25 cellular contexts compared by ENCODE assay signal in genomic region chr11:102776454-102776853, GRCh38. TPM values are rescaled to one million over a fixed set of nuclear protein-coding genes. Genes with fewer than 3 reads are reported as not detected.
"Had no signal": no experiment of that assay in that cellular context is flagged by ENCODE, and none has a peak within 500 bp of the region (broad histone marks: within the 10 kb centered on the region; RNA-seq: fewer than 3 reads in every experiment).

No MANE protein-coding gene starts in this region.

- H3K36me3 ChIP-seq: gastroesophageal sphincter, heart right ventricle, stomach, thoracic aorta had no signal

- H3K36me3 Mint-ChIP-seq: activated CD4-positive, alpha-beta memory T cell treated with anti-CD3 and anti-CD28 coated beads for 36 hours; activated naive CD8-positive, alpha-beta T cell treated with anti-CD3 and anti-CD28 coated beads, Interleukin-2, amount 10 ng/mL, durations not matched to agents 7 days and 5 days; stimulated activated effector memory CD8-positive, alpha-beta T cell treated with anti-CD3 and anti-CD28 coated beads, Interleukin-12 subunit alpha, Interleukin-12 subunit beta, amount 100 ng/mL, for 72 hours had no signal

- H3K27me3 ChIP-seq: gastroesophageal sphincter, stomach had no signal

- H3K27ac ChIP-seq: gastroesophageal sphincter, heart right ventricle, stomach, thoracic aorta had no signal

- H3K27ac Mint-ChIP-seq: activated B cell treated with CpG ODN at 0.5 μM for 24 hours; activated CD4-positive, alpha-beta memory T cell treated with anti-CD3 and anti-CD28 coated beads for 36 hours; activated naive CD8-positive, alpha-beta T cell treated with anti-CD3 and anti-CD28 coated beads, Interleukin-2, amount 10 ng/mL, durations not matched to agents 7 days and 5 days; activated T-helper 17 cell treated with anti-CD3 and anti-CD28 coated beads, Interleukin-2, amount 50 U/mL, for 72 hours; nephron progenitor cell; stimulated activated effector memory CD8-positive, alpha-beta T cell treated with anti-CD3 and anti-CD28 coated beads, Interleukin-12 subunit alpha, Interleukin-12 subunit beta, amount 100 ng/mL, for 72 hours had no signal

- H3K4me1 Mint-ChIP-seq: activated B cell treated with CpG ODN at 0.5 μM for 24 hours; activated naive CD8-positive, alpha-beta T cell treated with anti-CD3 and anti-CD28 coated beads, Interleukin-2, amount 10 ng/mL, durations not matched to agents 7 days and 5 days; activated T-helper 17 cell treated with anti-CD3 and anti-CD28 coated beads, Interleukin-2, amount 50 U/mL, for 72 hours; nephron progenitor cell; stimulated activated effector memory CD8-positive, alpha-beta T cell treated with anti-CD3 and anti-CD28 coated beads, Interleukin-12 subunit alpha, Interleukin-12 subunit beta, amount 100 ng/mL, for 72 hours had no signal

- DNase-seq: activated B cell treated with CpG ODN at 0.5 μM for 24 hours; activated CD4-positive, alpha-beta memory T cell treated with anti-CD3 and anti-CD28 coated beads for 36 hours; activated CD4-positive, alpha-beta T cell treated with anti-CD3 and anti-CD28 coated beads for 4 hours; activated naive CD4-positive, alpha-beta T cell treated with Interleukin-2 at 50 U/mL for 16 hours; activated naive CD8-positive, alpha-beta T cell treated with anti-CD3 and anti-CD28 coated beads, Interleukin-2, amount 10 ng/mL, durations not matched to agents 7 days and 5 days; activated T-cell treated with anti-CD3 and anti-CD28 coated beads, Interleukin-2, amount 50 U/mL, for 1 hour; amygdala; caudate nucleus; heart right ventricle; midbrain; nephron progenitor cell; nucleus accumbens; stimulated activated CD4-positive, alpha-beta T cell treated with anti-CD3 and anti-CD28 coated beads, Interleukin-4, amount 100 ng/mL, for 24 hours; stomach had no signal

- H3K4me3 ChIP-seq: gastroesophageal sphincter, heart right ventricle, stomach, thoracic aorta had no signal

- ATAC-seq: activated T-helper 17 cell treated with anti-CD3 and anti-CD28 coated beads, Interleukin-2, amount 50 U/mL, for 72 hours; gastroesophageal sphincter; heart right ventricle; sciatic nerve; stimulated activated effector memory CD8-positive, alpha-beta T cell treated with anti-CD3 and anti-CD28 coated beads, Interleukin-12 subunit alpha, Interleukin-12 subunit beta, amount 100 ng/mL, for 72 hours had no signal

- H3K4me3 Mint-ChIP-seq: activated B cell treated with CpG ODN at 0.5 μM for 24 hours; activated CD4-positive, alpha-beta memory T cell treated with anti-CD3 and anti-CD28 coated beads for 36 hours; activated naive CD8-positive, alpha-beta T cell treated with anti-CD3 and anti-CD28 coated beads, Interleukin-2, amount 10 ng/mL, durations not matched to agents 7 days and 5 days; activated T-helper 17 cell treated with anti-CD3 and anti-CD28 coated beads, Interleukin-2, amount 50 U/mL, for 72 hours; nephron progenitor cell; stimulated activated effector memory CD8-positive, alpha-beta T cell treated with anti-CD3 and anti-CD28 coated beads, Interleukin-12 subunit alpha, Interleukin-12 subunit beta, amount 100 ng/mL, for 72 hours had no signal

- H3K9me3 ChIP-seq: gastroesophageal sphincter, heart right ventricle, stomach, thoracic aorta had no signal

- H3K9me3 Mint-ChIP-seq: activated B cell treated with CpG ODN at 0.5 μM for 24 hours; activated CD4-positive, alpha-beta memory T cell treated with anti-CD3 and anti-CD28 coated beads for 36 hours; activated naive CD8-positive, alpha-beta T cell treated with anti-CD3 and anti-CD28 coated beads, Interleukin-2, amount 10 ng/mL, durations not matched to agents 7 days and 5 days; activated T-helper 17 cell treated with anti-CD3 and anti-CD28 coated beads, Interleukin-2, amount 50 U/mL, for 72 hours; nephron progenitor cell; stimulated activated effector memory CD8-positive, alpha-beta T cell treated with anti-CD3 and anti-CD28 coated beads, Interleukin-12 subunit alpha, Interleukin-12 subunit beta, amount 100 ng/mL, for 72 hours had no signal

- H3K4me1 ChIP-seq: gastroesophageal sphincter, heart right ventricle had no signal

RNA-seq across cellular contexts. Expression of gene MMP10, which starts 4.0 kb away (rescaled TPM):
- total RNA-seq: activated B cell treated with CpG ODN at 0.5 μM for 24 hours; activated CD4-positive, alpha-beta memory T cell treated with anti-CD3 and anti-CD28 coated beads for 36 hours; activated naive CD8-positive, alpha-beta T cell treated with anti-CD3 and anti-CD28 coated beads, Interleukin-2, amount 10 ng/mL, durations not matched to agents 7 days and 5 days; activated T-helper 17 cell treated with anti-CD3 and anti-CD28 coated beads, Interleukin-2, amount 50 U/mL, for 72 hours; heart right ventricle; lower leg skin; myocyte; sciatic nerve; T-helper 2 cell treated with Interferon-gamma antibody and Interleukin-4, amounts not matched to agents 100 ng/mL and 5 ng/mL, for 36 hours; thoracic aorta; ureter had no signal

RNA-seq across cellular contexts. Expression of gene MMP1, which starts 21.5 kb away (rescaled TPM):
- total RNA-seq: activated B cell treated with CpG ODN at 0.5 μM for 24 hours; activated CD4-positive, alpha-beta memory T cell treated with anti-CD3 and anti-CD28 coated beads for 36 hours; activated naive CD8-positive, alpha-beta T cell treated with anti-CD3 and anti-CD28 coated beads, Interleukin-2, amount 10 ng/mL, durations not matched to agents 7 days and 5 days; activated T-helper 17 cell treated with anti-CD3 and anti-CD28 coated beads, Interleukin-2, amount 50 U/mL, for 72 hours; gastroesophageal sphincter; lower leg skin; T-helper 2 cell treated with Interferon-gamma antibody and Interleukin-4, amounts not matched to agents 100 ng/mL and 5 ng/mL, for 36 hours had no signal

RNA-seq across cellular contexts. Expression of gene MMP8, which starts 51.7 kb away (rescaled TPM):
- total RNA-seq: activated B cell treated with CpG ODN at 0.5 μM for 24 hours; activated CD4-positive, alpha-beta memory T cell treated with anti-CD3 and anti-CD28 coated beads for 36 hours; activated naive CD8-positive, alpha-beta T cell treated with anti-CD3 and anti-CD28 coated beads, Interleukin-2, amount 10 ng/mL, durations not matched to agents 7 days and 5 days; activated T-helper 17 cell treated with anti-CD3 and anti-CD28 coated beads, Interleukin-2, amount 50 U/mL, for 72 hours; dermis microvascular lymphatic vessel endothelial cell; epithelial cell of proximal tubule; myocyte; T-helper 2 cell treated with Interferon-gamma antibody and Interleukin-4, amounts not matched to agents 100 ng/mL and 5 ng/mL, for 36 hours; thoracic aorta; ureter had no signal
